ENCODE assay signal across 9 cellular contexts in the genomic region with DNA sequence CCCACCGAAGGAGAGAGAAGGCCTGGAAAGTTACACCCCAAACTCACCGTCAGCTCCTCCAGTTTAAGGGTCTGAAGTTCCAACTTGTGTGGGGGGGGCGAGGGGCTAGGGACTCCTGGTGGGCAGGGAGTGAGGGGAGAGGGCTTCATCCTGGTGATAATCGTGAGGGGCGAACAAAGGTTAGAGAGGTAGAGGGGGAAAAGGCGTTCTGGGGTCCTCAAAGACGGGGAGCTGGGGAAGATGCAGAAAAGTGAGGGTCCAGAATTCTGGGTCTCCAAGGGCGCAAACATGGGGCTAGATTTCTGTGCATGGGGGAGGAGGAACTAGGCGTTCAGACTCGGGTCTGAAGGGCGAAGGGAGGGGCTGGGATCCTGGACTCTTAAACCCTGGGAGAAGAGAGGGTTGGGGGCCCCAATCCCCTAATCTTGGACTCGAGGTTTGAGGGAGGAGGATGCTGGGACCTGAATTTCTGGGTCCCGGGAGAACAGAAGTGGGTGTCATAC. TPM values are rescaled to one million over a fixed set of nuclear protein-coding genes. Genes with fewer than 3 reads are reported as not detected.
DNase-seq lines count a peak whose midpoint lies in the region; ATAC-seq, FAIRE-seq and TF ChIP-seq lines count a peak whose summit lies in the region.
"Had no signal": no experiment of that assay in that cellular context is flagged by ENCODE, and none has a peak within 500 bp of the region (broad histone marks: within the 10 kb centered on the region; RNA-seq: fewer than 3 reads in every experiment).

No MANE protein-coding gene starts in this region.

- no peak for FAIRE-seq in urothelium cell line (lab: Jason Lieb, UNC)

- H3K27ac Mint-ChIP-seq in activated naive CD4-positive, alpha-beta T cell treated with anti-CD3 and anti-CD28 coated beads for 36 hours = peak overlapping the region; percentile 58
- peak overlapping the region; percentile 91 for H3K27ac Mint-ChIP-seq in MCF 10A (ENCODE audit: low read depth, unreplicated experiment)

- peaks cover 18% of the 10 kb centered on the region for H3K79me1 ChIP-seq in mesenchymal stem cell (replicated peaks; ENCODE audit: low read length, poor library complexity, severe bottlenecking)

- H3K36me3 Mint-ChIP-seq in activated naive CD4-positive, alpha-beta T cell treated with anti-CD3 and anti-CD28 coated beads for 36 hours (ENCODE audit: low read depth) = peaks cover 3% of the 10 kb centered on the region
- H3K36me3 Mint-ChIP-seq in MCF 10A (ENCODE audit: insufficient read depth, unreplicated experiment) = no peaks in the 10 kb centered on the region

- no peak for DNase-seq in activated naive CD4-positive, alpha-beta T cell treated with anti-CD3 and anti-CD28 coated beads for 36 hours
- DNase-seq in activated naive CD4-positive, alpha-beta T cell treated with anti-CD3 and anti-CD28 coated beads, Interleukin-2, amount 50 U/mL, for 16 hours = no peak
- DNase-seq in MCF 10A (ENCODE audit: unreplicated experiment) = no peak
- DNase-seq in mesenchymal stem cell = no peak
- DNase-seq in upper lobe of left lung = no peak
- no peak for DNase-seq in urothelium cell line (ENCODE audit: low spot score)
- DNase-seq in sciatic nerve (ENCODE audit: low spot score) = no peak

- H2AFZ ChIP-seq in mesenchymal stem cell (ENCODE audit: low read depth, low read length) = no peak overlapping the region

- no peaks in the 10 kb centered on the region for H3K27me3 ChIP-seq in mesenchymal stem cell (ENCODE audit: control insufficient read depth in 1 of 2, insufficient read depth in 1 of 2, low read length in 2 of 2)
- no peaks in the 10 kb centered on the region for H3K27me3 ChIP-seq in upper lobe of left lung

- H2AK5ac ChIP-seq in mesenchymal stem cell (ENCODE audit: low read length, severe bottlenecking) = peak overlapping the region; percentile 43

- TF ChIP-seq CTCF in MCF 10A (IDR thresholded peaks at IDR 0.05; ENCODE audit: unreplicated experiment) (no peak), upper lobe of left lung (IDR thresholded peaks at IDR 0.05) (no peak)

- peak overlapping the region; percentile 31 to 72 for H2BK12ac ChIP-seq in mesenchymal stem cell (ENCODE audit: low read length in 2 of 2)

- H3K36me3 ChIP-seq in mesenchymal stem cell (ENCODE audit: control insufficient read depth in 1 of 2, insufficient read depth in 2 of 2, low read depth in 1 of 2, low read length in 2 of 2) (no peaks in the 10 kb centered on the region), upper lobe of left lung (no peaks in the 10 kb centered on the region)

- H3K4me2 ChIP-seq in mesenchymal stem cell (ENCODE audit: low read length, poor library complexity, severe bottlenecking) = peak overlapping the region; percentile 92

- no peaks in the 10 kb centered on the region for H3K27me3 Mint-ChIP-seq in activated naive CD4-positive, alpha-beta T cell treated with anti-CD3 and anti-CD28 coated beads for 36 hours (ENCODE audit: low read depth)
- no peaks in the 10 kb centered on the region for H3K27me3 Mint-ChIP-seq in MCF 10A (ENCODE audit: insufficient read depth, unreplicated experiment)

- H3K4me1 ChIP-seq in mesenchymal stem cell (ENCODE audit: control insufficient read depth, insufficient read depth, low read depth, low read length) (peaks cover 25% of the 10 kb centered on the region), upper lobe of left lung (peaks cover 36 to 57% (median 47%) of the 10 kb centered on the region in 4 donors)

- H2BK5ac ChIP-seq in mesenchymal stem cell (ENCODE audit: low read depth, low read length, poor library complexity, severe bottlenecking) = peak overlapping the region; percentile 83

- TF ChIP-seq POLR2A in upper lobe of left lung (IDR thresholded peaks at IDR 0.05) = no peak

- no TSS peak for BruUV-seq in MCF 10A (replicated peaks; lab: Mats Ljungman, UMichigan)

- H3K9me3 Mint-ChIP-seq in activated naive CD4-positive, alpha-beta T cell treated with anti-CD3 and anti-CD28 coated beads for 36 hours = peaks cover 4% of the 10 kb centered on the region
- no peaks in the 10 kb centered on the region for H3K9me3 Mint-ChIP-seq in MCF 10A (ENCODE audit: unreplicated experiment)

- peak overlapping the region; percentile 32 to 92 for H3K4ac ChIP-seq in mesenchymal stem cell (ENCODE audit: low read depth in 1 of 2, low read length in 2 of 2)

- POLR2A ChIA-PET in MCF 10A (lab: Yijun Ruan, JAX) = interaction anchor here (0.6 to 1.4 kb wide), 9 partner anchors 11 to 511 kb away, joined by 3 to 9 read pairs (median 4); a partner anchor contains a TSS

- ATAC-seq in upper lobe of left lung (ENCODE audit: low FRiP score in 2 of 2) (no peak), sciatic nerve (no peak), GM21381 (IDR thresholded peaks at IDR 0.05; ENCODE audit: unreplicated experiment) (no peak)

- peak overlapping the region; percentile 86 for H3K4me3 Mint-ChIP-seq in activated naive CD4-positive, alpha-beta T cell treated with anti-CD3 and anti-CD28 coated beads for 36 hours
- H3K4me3 Mint-ChIP-seq in MCF 10A (ENCODE audit: unreplicated experiment) = peak overlapping the region; percentile 89

- peak overlapping the region; percentile 90 for H3K9ac ChIP-seq in mesenchymal stem cell (ENCODE audit: low read length)

- peaks cover 11% of the 10 kb centered on the region for H3K4me1 Mint-ChIP-seq in activated naive CD4-positive, alpha-beta T cell treated with anti-CD3 and anti-CD28 coated beads for 36 hours (ENCODE audit: low read depth)
- peaks cover 19% of the 10 kb centered on the region for H3K4me1 Mint-ChIP-seq in MCF 10A (ENCODE audit: insufficient read depth, unreplicated experiment)

- peak overlapping the region; percentile 62 to 97 for H3K18ac ChIP-seq in mesenchymal stem cell (ENCODE audit: low read depth in 1 of 2, low read length in 2 of 2)

- peak overlapping the region; percentile 82 for H2BK120ac ChIP-seq in mesenchymal stem cell (ENCODE audit: low read depth, low read length)

- peak overlapping the region in 1 of 2 experiments; percentile 30 for H3K14ac ChIP-seq in mesenchymal stem cell (ENCODE audit: low read length in 2 of 2)

- peak overlapping the region in 1 of 2 experiments; percentile 52 for H3K23ac ChIP-seq in mesenchymal stem cell (ENCODE audit: low read length in 2 of 2)

- TF ChIP-seq EP300 in upper lobe of left lung (IDR thresholded peaks at IDR 0.05) = no peak

- H2BK15ac ChIP-seq in mesenchymal stem cell (ENCODE audit: low read depth, poor library complexity, severe bottlenecking) = no peak overlapping the region

- intact Hi-C loops in activated naive CD4-positive, alpha-beta T cell treated with anti-CD3 and anti-CD28 coated beads for 36 hours (cut with micrococcal nuclease) = loop anchor here (1.0 to 2.0 kb wide), 7 partner anchors 23 to 278 kb away; a partner anchor contains a TSS
- intact Hi-C loops in MCF 10A (cut with micrococcal nuclease) (loop anchor here (5.0 kb wide), 1 partner anchor 38 kb away; no protein-coding TSS in a partner anchor), sciatic nerve (cut with DNase I) (no loop called here)

- H4K8ac ChIP-seq in mesenchymal stem cell (ENCODE audit: low read length) = peak overlapping the region; percentile 94

- H3K9me3 ChIP-seq in mesenchymal stem cell (ENCODE audit: control insufficient read depth, low read length) (peaks cover 3% of the 10 kb centered on the region), upper lobe of left lung (peaks cover 0 to 4% (median 0%) of the 10 kb centered on the region in 4 donors)

- CTCF ChIA-PET in activated naive CD4-positive, alpha-beta T cell treated with anti-CD3 and anti-CD28 coated beads for 36 hours (lab: Charles Lee) = interaction anchor here (0.5 to 2.9 kb wide), 2 partner anchors 40 to 1552 kb away, joined by 3 to 13 read pairs; no protein-coding TSS in a partner anchor
- CTCF ChIA-PET in MCF 10A (lab: Yijun Ruan, JAX) = interaction anchor here (0.5 to 0.6 kb wide), 3 partner anchors 29 to 908 kb away, joined by 3 read pairs; no protein-coding TSS in a partner anchor

- H4K91ac ChIP-seq in mesenchymal stem cell (ENCODE audit: low read length) = peak overlapping the region; percentile 95

- peak overlapping the region; percentile 31 to 82 for H3K4me3 ChIP-seq in mesenchymal stem cell (ENCODE audit: insufficient read depth in 1 of 2, low read depth in 1 of 2, low read length in 2 of 2)
- peak overlapping the region; percentile 3 to 77 (median 66) for H3K4me3 ChIP-seq in upper lobe of left lung

- H3K27ac ChIP-seq in mesenchymal stem cell (ENCODE audit: low read length, poor library complexity, severe bottlenecking) (peak overlapping the region; percentile 75), upper lobe of left lung (peak overlapping the region; percentile 57 to 87 (median 85))

- WGBS in mesenchymal stem cell = 72% methylated on average over 13 of the region's 13 CpGs
- WGBS in upper lobe of left lung, 2 donors = 45 to 46% methylated on average over 12 to 13 of the region's 13 CpGs

RNA-seq across cellular contexts. Expression of a gene that starts 4.7 kb away (rescaled TPM):
- under 1 TPM; 0.44 to 0.57 TPM for total RNA-seq in activated naive CD4-positive, alpha-beta T cell treated with anti-CD3 and anti-CD28 coated beads for 36 hours
- 0.22 and 0.65 TPM in 2 replicates for total RNA-seq in MCF 10A (2022)
- 1.3 TPM for polyA plus RNA-seq in mesenchymal stem cell (2013, experiment 1 of 2)
- 0.99 TPM for polyA plus RNA-seq in mesenchymal stem cell (2013, experiment 2 of 2)
- total RNA-seq in upper lobe of left lung = 1 to 10 TPM in 5 of 6 donors, not detected in 1; 1.1 to 3.1 (median 1.3) TPM
- 5.8 TPM for total RNA-seq in sciatic nerve

RNA-seq across cellular contexts. Expression of a gene that starts 19.0 kb away (rescaled TPM):
- not detected for total RNA-seq in activated naive CD4-positive, alpha-beta T cell treated with anti-CD3 and anti-CD28 coated beads for 36 hours
- not detected in 2 replicates for total RNA-seq in MCF 10A (2022)
- polyA plus RNA-seq in mesenchymal stem cell (2013, experiment 1 of 2) = not detected
- polyA plus RNA-seq in mesenchymal stem cell (2013, experiment 2 of 2) = not detected
- total RNA-seq in upper lobe of left lung = 1 to 10 TPM in 3 of 6 donors, under 1 TPM in 2, not detected in 1; 0.15 to 4.7 (median 1.9) TPM
- not detected for total RNA-seq in sciatic nerve
- total RNA-seq: M059J had no signal

RNA-seq across cellular contexts. Expression of a gene that starts 25.6 kb away (rescaled TPM):
- under 1 TPM in 1 of 2 experiments, not detected in 1; 0.17 TPM for total RNA-seq in activated naive CD4-positive, alpha-beta T cell treated with anti-CD3 and anti-CD28 coated beads for 36 hours
- total RNA-seq in MCF 10A (2022) = 1.9 and 3.0 TPM in 2 replicates
- 0.98 TPM for polyA plus RNA-seq in mesenchymal stem cell (2013, experiment 1 of 2)
- 1.00 TPM for polyA plus RNA-seq in mesenchymal stem cell (2013, experiment 2 of 2)
- total RNA-seq in upper lobe of left lung = 10 to 100 TPM; 14.7 to 74.4 (median 26.3) TPM
- 28.0 TPM for total RNA-seq in sciatic nerve

RNA-seq across cellular contexts. Expression of a gene that starts 31.9 kb away (rescaled TPM):
- total RNA-seq in activated naive CD4-positive, alpha-beta T cell treated with anti-CD3 and anti-CD28 coated beads for 36 hours = not detected
- 3.5 and 4.2 TPM in 2 replicates for total RNA-seq in MCF 10A (2022)
- polyA plus RNA-seq in mesenchymal stem cell (2013, experiment 1 of 2) = not detected
- not detected for polyA plus RNA-seq in mesenchymal stem cell (2013, experiment 2 of 2)
- total RNA-seq in upper lobe of left lung = 1 to 10 TPM in 5 of 6 donors, not detected in 1; 1.4 to 4.2 (median 2.5) TPM
- total RNA-seq in sciatic nerve = 0.27 TPM
- total RNA-seq: M059J had no signal

RNA-seq across cellular contexts. Expression of a gene that starts 37.6 kb away (rescaled TPM):
- under 1 TPM; 0.07 to 0.12 TPM for total RNA-seq in activated naive CD4-positive, alpha-beta T cell treated with anti-CD3 and anti-CD28 coated beads for 36 hours
- total RNA-seq in MCF 10A (2022) = 10.5 and 14.7 TPM in 2 replicates
- 0.12 TPM for polyA plus RNA-seq in mesenchymal stem cell (2013, experiment 1 of 2)
- polyA plus RNA-seq in mesenchymal stem cell (2013, experiment 2 of 2) = 0.10 TPM
- 10 to 100 TPM in 3 of 6 donors, 1 to 10 TPM in 3; 7.2 to 17.4 (median 10.1) TPM for total RNA-seq in upper lobe of left lung
- total RNA-seq in sciatic nerve = 3.6 TPM
